In genomic region chr7:73852500-73852899, GRCh38 we compare ENCODE assay signal across 1 cellular context.
TF ChIP-seq lines count a peak whose summit lies in the region.

No MANE protein-coding gene starts in this region.

TF ChIP-seq in K562, 482 proteins besides CTCF, POLR2A, EP300 and RAD21:
- no peak for TF ChIP-seq ZNF780A (CRISPR knock-in tag; IDR thresholded peaks at IDR 0.05)
- no peak for TF ChIP-seq HMG20B (CRISPR knock-in tag; IDR thresholded peaks at IDR 0.05)
- TF ChIP-seq ZNF316 (IDR thresholded peaks at IDR 0.05): peak; percentile 20; the same call in 1 of the 2 replicates
